1 cellular context compared by ENCODE assay signal in the genomic region with DNA sequence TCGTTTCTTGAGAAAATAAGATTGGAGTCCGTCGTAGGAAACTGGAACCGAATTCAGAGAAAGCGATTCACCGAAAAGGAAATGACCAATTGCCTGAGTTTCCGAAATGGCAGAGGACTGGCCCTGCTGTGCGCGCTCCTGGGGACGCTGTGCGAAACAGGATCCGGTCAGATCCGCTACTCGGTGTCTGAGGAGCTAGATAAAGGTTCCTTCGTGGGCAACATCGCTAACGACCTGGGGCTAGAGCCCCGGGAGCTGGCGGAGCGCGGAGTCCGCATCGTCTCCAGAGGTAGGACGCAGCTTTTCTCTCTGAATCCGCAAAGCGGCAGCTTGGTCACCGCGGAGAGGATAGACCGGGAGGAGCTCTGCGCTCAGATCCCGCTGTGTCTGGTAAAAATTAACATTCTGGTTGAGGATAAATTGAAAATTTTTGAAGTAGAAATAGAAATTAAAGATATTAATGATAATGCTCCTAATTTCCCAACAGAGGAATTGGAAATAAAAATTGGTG.
TF ChIP-seq lines count a peak whose summit lies in the region.

No MANE protein-coding gene starts in this region.

TF ChIP-seq in GM12878, 131 proteins besides CTCF, POLR2A, EP300 and RAD21:
- TF ChIP-seq NR2C2 (IDR thresholded peaks at IDR 0.05; ENCODE audit: borderline replicate concordance, control insufficient read depth, insufficient read length, low read depth): no peak
- TF ChIP-seq CREM (IDR thresholded peaks at IDR 0.05; ENCODE audit: low read depth): no peak
- no peak for TF ChIP-seq SREBF1 (IDR thresholded peaks at IDR 0.05; ENCODE audit: low read length)
- TF ChIP-seq, protein P1, sequence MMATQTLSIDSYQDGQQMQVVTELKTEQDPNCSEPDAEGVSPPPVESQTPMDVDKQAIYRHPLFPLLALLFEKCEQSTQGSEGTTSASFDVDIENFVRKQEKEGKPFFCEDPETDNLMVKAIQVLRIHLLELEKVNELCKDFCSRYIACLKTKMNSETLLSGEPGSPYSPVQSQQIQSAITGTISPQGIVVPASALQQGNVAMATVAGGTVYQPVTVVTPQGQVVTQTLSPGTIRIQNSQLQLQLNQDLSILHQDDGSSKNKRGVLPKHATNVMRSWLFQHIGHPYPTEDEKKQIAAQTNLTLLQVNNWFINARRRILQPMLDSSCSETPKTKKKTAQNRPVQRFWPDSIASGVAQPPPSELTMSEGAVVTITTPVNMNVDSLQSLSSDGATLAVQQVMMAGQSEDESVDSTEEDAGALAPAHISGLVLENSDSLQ (IDR thresholded peaks at IDR 0.05): no peak
TF ChIP-seq in GM12878: peak in this region for 0.
